8 cellular contexts compared by ENCODE assay signal in the genomic region with DNA sequence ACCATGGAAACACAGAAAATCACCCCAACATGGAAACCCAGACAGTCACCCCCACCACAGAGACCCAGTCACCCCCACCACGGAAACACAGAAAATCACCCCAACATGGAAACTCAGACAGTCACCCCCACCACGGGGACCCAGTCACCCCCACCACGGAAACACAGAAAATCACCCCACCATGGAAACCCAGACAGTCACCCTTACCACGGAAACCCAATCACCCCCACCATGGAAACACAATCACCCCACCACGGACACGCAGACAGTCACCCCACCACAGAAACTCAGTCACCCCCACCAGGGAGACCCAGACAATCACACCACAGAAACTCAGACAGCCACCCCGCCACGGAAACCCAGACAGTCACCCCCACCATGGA. TPM values are rescaled to one million over a fixed set of nuclear protein-coding genes. Genes with fewer than 3 reads are reported as not detected.
DNase-seq lines count a peak whose midpoint lies in the region; ATAC-seq and TF ChIP-seq lines count a peak whose summit lies in the region.
"Not testable (repeated sequence)": the region's sequence is repeated elsewhere in the genome, so short reads cannot be mapped to it uniquely, and the experiment has no call there.

No MANE protein-coding gene starts in this region.

- peak overlapping the region; percentile 67 for H3K27ac Mint-ChIP-seq in activated T-helper 2 cell treated with anti-CD3 and anti-CD28 coated beads, Interferon-gamma antibody, Interleukin-2, Interleukin-4, amounts not matched to agents 10 μg/mL and 5 μg/mL and 100 μg/mL, durations not matched to agents 14 hours and 24 hours and 36 hours
- peak overlapping the region; percentile 62 to 96 (median 86) for H3K27ac Mint-ChIP-seq in immature natural killer cell

- intact Hi-C loops in activated T-helper 2 cell treated with anti-CD3 and anti-CD28 coated beads, Interferon-gamma antibody, Interleukin-2, Interleukin-4, amounts not matched to agents 10 μg/mL and 5 μg/mL and 100 μg/mL, durations not matched to agents 14 hours and 24 hours and 36 hours (cut with micrococcal nuclease), result not testable (repeated sequence)

- not testable (repeated sequence) for TF ChIP-seq CTCF in SU-DHL-6 (IDR thresholded peaks at IDR 0.05; ENCODE audit: insufficient read depth, low read length, poor library complexity, severe bottlenecking)

- peak; percentile 8 for ATAC-seq in HG03354 (IDR thresholded peaks at IDR 0.05; ENCODE audit: poor library complexity, severe bottlenecking, unreplicated experiment)
- ATAC-seq in stimulated activated naive CD8-positive, alpha-beta T cell treated with anti-CD3 and anti-CD28 coated beads, Interleukin-15, Interleukin-2, amounts not matched to agents 100 U/mL and 50 U/mL, for 24 hours, result peak; percentile 51

- peaks cover 24 to 48% (median 37%) of the 10 kb centered on the region in 11 experiments for H3K36me3 ChIP-seq in BLaER1 treated with 17β-estradiol and CSF1 and Interleukin-3, amounts not matched to agents 10 nM and 100 nM
- H3K36me3 ChIP-seq in SU-DHL-6 (ENCODE audit: low read length), result not testable (repeated sequence)

- not testable (repeated sequence) for H3K9me2 ChIP-seq in SU-DHL-6 (replicated peaks; ENCODE audit: insufficient read depth, low read length)

- H2AFZ ChIP-seq in SU-DHL-6 (ENCODE audit: low read depth, low read length, severe bottlenecking), result not testable (repeated sequence)

- H3K4me3 Mint-ChIP-seq in activated T-helper 2 cell treated with anti-CD3 and anti-CD28 coated beads, Interferon-gamma antibody, Interleukin-2, Interleukin-4, amounts not matched to agents 10 μg/mL and 5 μg/mL and 100 μg/mL, durations not matched to agents 14 hours and 24 hours and 36 hours (ENCODE audit: low read depth), result not testable (repeated sequence)
- peak overlapping the region in 4 of 5 donors; percentile 5 to 82 (median 76) for H3K4me3 Mint-ChIP-seq in immature natural killer cell

- H3K79me2 ChIP-seq in SU-DHL-6 (ENCODE audit: insufficient read depth, low read length), result not testable (repeated sequence)

- peaks cover 87% of the 10 kb centered on the region for H3K36me3 Mint-ChIP-seq in activated T-helper 2 cell treated with anti-CD3 and anti-CD28 coated beads, Interferon-gamma antibody, Interleukin-2, Interleukin-4, amounts not matched to agents 10 μg/mL and 5 μg/mL and 100 μg/mL, durations not matched to agents 14 hours and 24 hours and 36 hours (ENCODE audit: low read depth)
- peaks cover 11 to 42% (median 18%) of the 10 kb centered on the region in 3 donors for H3K36me3 Mint-ChIP-seq in immature natural killer cell

- peaks cover 27% of the 10 kb centered on the region for H3F3A ChIP-seq in SU-DHL-6 (ENCODE audit: insufficient read depth)

- H3K27me3 ChIP-seq in BLaER1 treated with 17β-estradiol and CSF1 and Interleukin-3, amounts not matched to agents 10 nM and 100 nM; SU-DHL-6 (ENCODE audit: low read length): not testable (repeated sequence)

- not testable (repeated sequence) for H3K9me3 Mint-ChIP-seq in activated T-helper 2 cell treated with anti-CD3 and anti-CD28 coated beads, Interferon-gamma antibody, Interleukin-2, Interleukin-4, amounts not matched to agents 10 μg/mL and 5 μg/mL and 100 μg/mL, durations not matched to agents 14 hours and 24 hours and 36 hours; immature natural killer cell

- H3K9ac ChIP-seq in BLaER1 treated with 17β-estradiol and CSF1 and Interleukin-3, amounts not matched to agents 10 nM and 100 nM, result peak overlapping the region; percentile 38 to 76 (median 65); a peak in 15 of 22 replicates
- H3K9ac ChIP-seq in SU-DHL-6 (ENCODE audit: low read length), result peak overlapping the region; percentile 46

- peak; percentile 24 for DNase-seq in activated CD8-positive, alpha-beta memory T cell treated with anti-CD3 and anti-CD28 coated beads, Interleukin-2, amount 50 U/mL, for 24 hours (ENCODE audit: extremely low read depth)
- DNase-seq in activated T-helper 2 cell treated with anti-CD3 and anti-CD28 coated beads, Interferon-gamma antibody, Interleukin-2, Interleukin-4, amounts not matched to agents 10 μg/mL and 5 μg/mL and 100 μg/mL, durations not matched to agents 14 hours and 24 hours and 36 hours (ENCODE audit: low spot score), result not testable (repeated sequence)
- peak; percentile 61 to 72 (median 62) for DNase-seq in immature natural killer cell
- peak; percentile 31 to 35 for DNase-seq in stimulated activated CD4-positive, alpha-beta T cell treated with anti-CD3 and anti-CD28 coated beads, Interleukin-2, amount 100 ng/mL, for 24 hours
- peak; percentile 33 for DNase-seq in stimulated activated naive CD8-positive, alpha-beta T cell treated with anti-CD3 and anti-CD28 coated beads, Interleukin-15, Interleukin-2, amounts not matched to agents 100 U/mL and 50 U/mL, for 24 hours

- H4K20me1 ChIP-seq in BLaER1 treated with 17β-estradiol and CSF1 and Interleukin-3, amounts not matched to agents 10 nM and 100 nM, result peaks cover 0 to 52% (median 33%) of the 10 kb centered on the region in 11 experiments; a peak in 17 of 22 replicates
- H4K20me1 ChIP-seq in SU-DHL-6 (ENCODE audit: low read depth, low read length), result not testable (repeated sequence)

- peak overlapping the region; percentile 85 to 96 (median 89) for H3K4me2 ChIP-seq in BLaER1 treated with 17β-estradiol and CSF1 and Interleukin-3, amounts not matched to agents 10 nM and 100 nM
- peak overlapping the region; percentile 64 for H3K4me2 ChIP-seq in SU-DHL-6 (ENCODE audit: low read depth, low read length, poor library complexity, severe bottlenecking)

- H3K4me3 ChIP-seq in BLaER1 treated with 17β-estradiol and CSF1 and Interleukin-3, amounts not matched to agents 10 nM and 100 nM, result peak overlapping the region in 6 of 10 experiments; percentile 18 to 47 (median 33); a peak in 5 of 20 replicates
- not testable (repeated sequence) for H3K4me3 ChIP-seq in SU-DHL-6 (ENCODE audit: insufficient read depth, low read length, poor library complexity, severe bottlenecking)

- peak overlapping the region; percentile 12 to 87 (median 73); a peak in 20 of 22 replicates for H3K27ac ChIP-seq in BLaER1 treated with 17β-estradiol and CSF1 and Interleukin-3, amounts not matched to agents 10 nM and 100 nM
- H3K27ac ChIP-seq in SU-DHL-6 (ENCODE audit: low read depth, low read length), result peak overlapping the region; percentile 96

- not testable (repeated sequence) for H3K27me3 Mint-ChIP-seq in activated T-helper 2 cell treated with anti-CD3 and anti-CD28 coated beads, Interferon-gamma antibody, Interleukin-2, Interleukin-4, amounts not matched to agents 10 μg/mL and 5 μg/mL and 100 μg/mL, durations not matched to agents 14 hours and 24 hours and 36 hours (ENCODE audit: low read depth)
- H3K27me3 Mint-ChIP-seq in immature natural killer cell (ENCODE audit: low read depth in 3 of 3), result peaks cover 8 to 16% (median 8%) of the 10 kb centered on the region in 3 donors

- peaks cover 28 to 48% (median 38%) of the 10 kb centered on the region in 10 experiments for H3K4me1 ChIP-seq in BLaER1 treated with 17β-estradiol and CSF1 and Interleukin-3, amounts not matched to agents 10 nM and 100 nM

- not testable (repeated sequence) for H3K9me3 ChIP-seq in BLaER1 treated with 17β-estradiol and CSF1 and Interleukin-3, amounts not matched to agents 10 nM and 100 nM (replicated peaks in 1 of 11); SU-DHL-6 (ENCODE audit: insufficient read depth, low read length)

- H3K4me1 Mint-ChIP-seq in activated T-helper 2 cell treated with anti-CD3 and anti-CD28 coated beads, Interferon-gamma antibody, Interleukin-2, Interleukin-4, amounts not matched to agents 10 μg/mL and 5 μg/mL and 100 μg/mL, durations not matched to agents 14 hours and 24 hours and 36 hours (ENCODE audit: low read depth), result not testable (repeated sequence)
- H3K4me1 Mint-ChIP-seq in immature natural killer cell, result peaks cover 21 to 39% of the 10 kb centered on the region in 2 donors

RNA-seq across cellular contexts. Expression of a gene that starts 28.7 kb away (rescaled TPM):
- 89.6 and 89.9 TPM in 2 replicates for total RNA-seq in activated T-helper 2 cell treated with anti-CD3 and anti-CD28 coated beads, Interferon-gamma antibody, Interleukin-2, Interleukin-4, amounts not matched to agents 10 μg/mL and 5 μg/mL and 100 μg/mL, durations not matched to agents 14 hours and 24 hours and 36 hours
- polyA plus RNA-seq in immature natural killer cell, result 10 to 100 TPM; 40.8 to 54.5 (median 40.8) TPM

RNA-seq across cellular contexts. Expression of a gene that starts 36.3 kb away (rescaled TPM):
- total RNA-seq in activated T-helper 2 cell treated with anti-CD3 and anti-CD28 coated beads, Interferon-gamma antibody, Interleukin-2, Interleukin-4, amounts not matched to agents 10 μg/mL and 5 μg/mL and 100 μg/mL, durations not matched to agents 14 hours and 24 hours and 36 hours, result 16.3 and 17.9 TPM in 2 replicates
- 10 to 100 TPM; 12.6 to 20.1 (median 17.6) TPM for polyA plus RNA-seq in immature natural killer cell
